20 cellular contexts compared by ENCODE assay signal in the genomic region with DNA sequence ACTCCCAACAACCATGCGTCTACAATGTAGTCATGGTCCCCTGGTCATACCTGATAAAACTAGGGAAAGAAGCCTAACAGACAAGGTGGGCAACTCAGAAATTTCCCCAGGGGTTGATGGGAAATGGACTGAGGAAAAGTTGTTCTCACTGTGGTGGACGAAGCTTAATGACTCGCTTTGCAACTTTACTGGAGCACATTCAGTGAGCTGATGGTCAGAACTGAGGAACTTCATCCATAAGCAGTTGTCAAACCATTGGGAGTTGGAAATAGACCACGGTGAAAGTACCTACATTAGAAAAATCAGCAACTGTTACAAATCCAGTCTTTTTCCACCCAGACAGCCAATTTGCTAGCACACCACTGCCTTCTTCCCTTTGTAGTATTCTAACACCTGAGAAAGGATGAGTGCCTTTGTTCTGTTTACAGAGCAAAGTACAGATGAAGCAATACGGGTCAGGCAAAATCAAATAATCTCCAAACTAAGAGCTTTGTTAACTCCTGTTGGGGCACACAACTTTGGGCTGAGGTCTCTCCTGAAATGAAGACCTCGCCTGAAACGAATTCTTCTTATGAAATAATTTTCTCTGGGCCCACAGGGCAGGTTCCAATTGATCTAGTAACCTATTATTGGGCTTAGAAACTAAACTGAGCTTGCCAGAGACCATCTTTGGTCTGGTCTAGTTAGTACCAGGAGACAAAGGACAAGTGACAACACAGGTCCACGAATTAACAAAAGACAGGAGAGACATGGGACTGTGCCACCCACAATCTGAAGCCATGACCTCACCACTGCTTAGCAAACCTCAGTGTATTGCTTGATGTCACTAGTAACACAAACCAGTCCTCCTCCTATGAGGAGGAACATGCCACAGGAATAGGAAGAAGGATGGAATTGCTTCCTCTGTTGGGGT. TPM values are rescaled to one million over a fixed set of nuclear protein-coding genes. Genes with fewer than 3 reads are reported as not detected.
DNase-seq lines count a peak whose midpoint lies in the region; ATAC-seq and TF ChIP-seq lines count a peak whose summit lies in the region.
"Had no signal": no experiment of that assay in that cellular context is flagged by ENCODE, and none has a peak within 500 bp of the region (broad histone marks: within the 10 kb centered on the region; RNA-seq: fewer than 3 reads in every experiment).

No MANE protein-coding gene starts in this region.

- H2AK9ac ChIP-seq in IMR-90 (replicated peaks; ENCODE audit: low read depth, low read length, poor library complexity) = no peak overlapping the region

- DNase-seq in IMR-90 (no peak), left colon (no peak), mucosa of descending colon (no peak), AG08396 (ENCODE audit: low spot score) (no peak), hippocampal formation (lab: John Stamatoyannopoulos, UW) (no peak), esophagus squamous epithelium (lab: John Stamatoyannopoulos, UW) (no peak)
- DNase-seq: ACHN, AML-193, GOT3, NCI-H1417, NCI-H1930, NCI-H345, NCI-H524 treated with DMSO at 0.1 percent for 48 hours, PC-3, RPMI8226, SHP77 treated with DMSO at 0.1 percent for 48 hours, SK-N-SH had no signal

- no peak overlapping the region for H2BK15ac ChIP-seq in IMR-90 (ENCODE audit: low read depth, low read length)

- no peak overlapping the region for H4K5ac ChIP-seq in IMR-90 (ENCODE audit: low read depth, low read length)

- peak overlapping the region; percentile 16; the same call in 1 of the 2 replicates for H2BK20ac ChIP-seq in IMR-90 (ENCODE audit: low read depth, low read length)

- TF ChIP-seq CTCF in IMR-90 (conservative IDR thresholded peaks at IDR 0.05; ENCODE audit: low read depth, low read length) (no peak), mucosa of descending colon (IDR thresholded peaks at IDR 0.05) (no peak), esophagus squamous epithelium (IDR thresholded peaks at IDR 0.05) (no peak)

- H3K4me3 ChIP-seq in IMR-90 (ENCODE audit: insufficient read depth, low read depth, low read length) (no peak overlapping the region), mucosa of descending colon (no peak overlapping the region), esophagus squamous epithelium (no peak overlapping the region)

- H3K9me3 ChIP-seq in IMR-90 (ENCODE audit: control insufficient read depth, insufficient read depth, low read length) (no peaks in the 10 kb centered on the region), mucosa of descending colon (no peaks in the 10 kb centered on the region), esophagus squamous epithelium (no peaks in the 10 kb centered on the region)
- H3K9me3 ChIP-seq: SK-N-SH had no signal

- H2BK5ac ChIP-seq in IMR-90 (ENCODE audit: low read depth, low read length, poor library complexity, severe bottlenecking) = no peak overlapping the region

- no peaks in the 10 kb centered on the region for H3K9me1 ChIP-seq in IMR-90 (ENCODE audit: insufficient read depth, low read length)

- H3K79me1 ChIP-seq in IMR-90 (ENCODE audit: low read depth in 1 of 2, low read length in 2 of 2) = no peaks in the 10 kb centered on the region

- H3K4ac ChIP-seq in IMR-90 (ENCODE audit: low read depth, low read length) = no peak overlapping the region

- H3K36me3 ChIP-seq in IMR-90 (ENCODE audit: control insufficient read depth, insufficient read depth, low read length) (no peaks in the 10 kb centered on the region), mucosa of descending colon (ENCODE audit: low read depth) (no peaks in the 10 kb centered on the region), esophagus squamous epithelium (no peaks in the 10 kb centered on the region)

- TF ChIP-seq RAD21 in IMR-90 (IDR thresholded peaks at IDR 0.05; ENCODE audit: low read length) = no peak

- H3K4me1 ChIP-seq in IMR-90 (ENCODE audit: control insufficient read depth, insufficient read depth, low read length) (peaks cover 4% of the 10 kb centered on the region), mucosa of descending colon (ENCODE audit: low read depth) (no peaks in the 10 kb centered on the region), esophagus squamous epithelium (peaks cover 5 to 19% (median 6%) of the 10 kb centered on the region in 3 donors)

- H4K20me1 ChIP-seq in IMR-90 (ENCODE audit: insufficient read depth, low read length) = no peaks in the 10 kb centered on the region

- 100% methylated on average over 1 of the region's 8 CpGs; no CpG with 5 or more reads in 1 of the 2 experiments for WGBS in IMR-90 (ENCODE audit: extremely low coverage in 2 of 2, insufficient read length in 1 of 2), 2 experiments
- WGBS in esophagus squamous epithelium, 2 donors = 72 to 92% methylated on average over 8 of the region's 8 CpGs

- no TSS peak for BruUV-seq in IMR-90 (replicated peaks; lab: Mats Ljungman, UMichigan)

- H3K4me2 ChIP-seq in IMR-90 (ENCODE audit: low read depth, low read length) = no peak overlapping the region
- H3K4me2 ChIP-seq: SK-N-SH had no signal

- dilution Hi-C loops in IMR-90 (cut with HindIII; ENCODE audit: low sequenced_read_pairs, unreplicated experiment) = no loop called here

- no peak overlapping the region for H3K23ac ChIP-seq in IMR-90 (ENCODE audit: low read depth, low read length)

- H3K27me3 ChIP-seq in IMR-90 (ENCODE audit: control insufficient read depth, insufficient read depth, low read length) (no peaks in the 10 kb centered on the region), esophagus squamous epithelium (no peaks in the 10 kb centered on the region)

- no peak for ATAC-seq in IMR-90 (ENCODE audit: low read depth)
- peak; percentile 93 for ATAC-seq in left colon
- peak; percentile 89 for ATAC-seq in mucosa of descending colon
- no peak for ATAC-seq in HG02852 (IDR thresholded peaks at IDR 0.05; ENCODE audit: unreplicated experiment)
- ATAC-seq: HCT116, PC-3 had no signal

- H3K27ac ChIP-seq in IMR-90 (ENCODE audit: insufficient read depth, low read length) (no peak overlapping the region), esophagus squamous epithelium (no peak overlapping the region)
- H3K27ac ChIP-seq: C4-2B had no signal

- TF ChIP-seq POLR2A in IMR-90 (IDR thresholded peaks at IDR 0.05; ENCODE audit: low read depth, low read length) (no peak), esophagus squamous epithelium (IDR thresholded peaks at IDR 0.05) (no peak)

- H3K56ac ChIP-seq in IMR-90 (ENCODE audit: extremely low read depth, insufficient read depth, low read length) = no peak overlapping the region

- in situ Hi-C loops in IMR-90 (cut with MboI; ENCODE audit: low sequenced_read_pairs) = loop anchor here (10.0 kb wide), 2 partner anchors 163 to 653 kb away; partner anchors contain the start of gene BDH2

- intact Hi-C loops in IMR-90 (cut with micrococcal nuclease) = no loop called here
- intact Hi-C loops in left colon (cut with DNase I, micrococcal nuclease) = loop anchor here in 1 of 2 donors (10.0 kb wide), 1 partner anchor 663 kb away; no protein-coding TSS in a partner anchor
- intact Hi-C loops in mucosa of descending colon (cut with DNase I, micrococcal nuclease) = loop anchor here (10.0 kb wide), 3 partner anchors 63 to 573 kb away; partner anchors contain the start of genes NFKB1 (in 1 of the 2) and SLC9B1 (in 1 of the 2)
- intact Hi-C loops in esophagus squamous epithelium (cut with DNase I) = loop anchor here (10.0 kb wide), 2 partner anchors 183 to 563 kb away; no protein-coding TSS in a partner anchor

- H3K14ac ChIP-seq in IMR-90 (replicated peaks; ENCODE audit: low read depth, low read length) = no peak overlapping the region

- CTCF ChIA-PET in IMR-90 (lab: Yijun Ruan, JAX) = no interaction called here

- no peak overlapping the region for H4K8ac ChIP-seq in IMR-90 (ENCODE audit: low read depth in 2 of 2, low read length in 2 of 2)

- H2AFZ ChIP-seq in IMR-90 (replicated peaks; ENCODE audit: low read length, poor library complexity) = no peak overlapping the region

- H2BK120ac ChIP-seq in IMR-90 (ENCODE audit: low read depth, low read length) = peak overlapping the region; percentile 35; the same call in 1 of the 2 replicates

- H3K18ac ChIP-seq in IMR-90 (ENCODE audit: low read depth, low read length) = no peak overlapping the region

- POLR2A ChIA-PET in IMR-90 (lab: Charles Lee; ENCODE audit: unreplicated experiment) = no interaction called here

- H3K9ac ChIP-seq in IMR-90 (ENCODE audit: low read depth, low read length) = no peak overlapping the region
- H3K9ac ChIP-seq: SK-N-SH had no signal

- H2AK5ac ChIP-seq in IMR-90 (ENCODE audit: low read depth, low read length) = no peak overlapping the region

- H4K91ac ChIP-seq in IMR-90 (ENCODE audit: insufficient read depth, low read depth, low read length) = no peak overlapping the region

TF ChIP-seq in IMR-90, 13 proteins besides CTCF, POLR2A, EP300 and RAD21 (continues in another document):
- TF ChIP-seq NFE2L2 (IDR thresholded peaks at IDR 0.05; ENCODE audit: low read depth, low read length) = no peak
- TF ChIP-seq RCOR1 (IDR thresholded peaks at IDR 0.05; ENCODE audit: insufficient replicate concordance, low read length) = no peak
- no peak for TF ChIP-seq CHD1 (IDR thresholded peaks at IDR 0.05; ENCODE audit: low read depth, low read length)
- TF ChIP-seq BHLHE40 (IDR thresholded peaks at IDR 0.05; ENCODE audit: low read depth, low read length) = no peak
- no peak for TF ChIP-seq ELK1 (IDR thresholded peaks at IDR 0.05; ENCODE audit: borderline replicate concordance, low read depth, low read length)
- no peak for TF ChIP-seq USF2 (IDR thresholded peaks at IDR 0.05; ENCODE audit: low read depth, low read length)
- TF ChIP-seq FOS (IDR thresholded peaks at IDR 0.05; ENCODE audit: low read depth, low read length) = no peak

RNA-seq across cellular contexts. Expression of gene NFKB1, which starts 58.9 kb away (rescaled TPM):
- total RNA-seq in IMR-90 (2012; rRNA removed) (23.6 and 24.6 TPM in 2 replicates), left colon (10 to 100 TPM; 45.3 to 49.8 TPM), mucosa of descending colon (10 to 100 TPM; 50.8 to 57.4 (median 53.6) TPM), esophagus squamous epithelium (10 to 100 TPM; 33.5 to 47.5 (median 41.4) TPM)
- polyA plus RNA-seq in IMR-90 (2012; rRNA removed) = 16.3 and 19.8 TPM in 2 replicates
- polyA plus RNA-seq in IMR-90 (2012; cell fraction: cytosol; rRNA removed) = 11.9 and 13.2 TPM in 2 replicates
- 18.9 and 34.9 TPM in 2 replicates for polyA plus RNA-seq in IMR-90 (2012; cell fraction: nucleus; rRNA removed; ENCODE audit: low replicate concordance)

Comparison
In these comparisons a context has a peak if more than half of its experiments do, and no peak if none do; other contexts are left out.
1. ATAC-seq: peak in left colon (single experiment) and mucosa of descending colon (single experiment); none in IMR-90 (single experiment) and HG02852 (single experiment).